ENCODE assay signal across 1 cellular context in genomic region chr12:12480074-12480473, GRCh38.
TF ChIP-seq lines count a peak whose summit lies in the region.

No MANE protein-coding gene starts in this region.

TF ChIP-seq in HepG2, 621 proteins besides CTCF, POLR2A, EP300 and RAD21:
- TF ChIP-seq RBM22 (optimal IDR thresholded peaks at IDR 0.05; ENCODE audit: low read length), result peak; percentile 23
- TF ChIP-seq ZNF326 (CRISPR knock-in tag; IDR thresholded peaks at IDR 0.05; ENCODE audit: borderline replicate concordance), result no peak
- TF ChIP-seq SNAPC4 (CRISPR knock-in tag; IDR thresholded peaks at IDR 0.05), result no peak
TF ChIP-seq in HepG2: peak in this region for 1.
